21 cellular contexts compared by ENCODE assay signal in genomic region chr16:68466174-68466573, GRCh38. TPM values are rescaled to one million over a fixed set of nuclear protein-coding genes. Genes with fewer than 3 reads are reported as not detected.
DNase-seq lines count a peak whose midpoint lies in the region; ATAC-seq, FAIRE-seq and TF ChIP-seq lines count a peak whose summit lies in the region.
"Had no signal": no experiment of that assay in that cellular context is flagged by ENCODE, and none has a peak within 500 bp of the region (broad histone marks: within the 10 kb centered on the region; RNA-seq: fewer than 3 reads in every experiment).

No MANE protein-coding gene starts in this region.

- no peaks in the 10 kb centered on the region for H3F3A ChIP-seq in PC-3 (ENCODE audit: low read length, unreplicated experiment)

- BruUV-seq in HepG2 (replicated peaks; lab: Mats Ljungman, UMichigan) (no TSS peak), PC-3 (replicated peaks; lab: Mats Ljungman, UMichigan) (no TSS peak)

- H3K9ac ChIP-seq in HepG2 (ENCODE audit: insufficient read depth, low read depth, low read length) = no peak overlapping the region
- H3K9ac ChIP-seq in PC-3 (ENCODE audit: low read length) = no peak overlapping the region
- H3K9ac ChIP-seq: BLaER1, GM23248 had no signal

- DNase-seq in right lobe of liver (peak in 1 of 3 donors; percentile 21), HepG2 (ENCODE audit: low spot score) (no peak), NB4 (ENCODE audit: low read depth) (peak; percentile 46), RPMI8226 (peak; percentile 69), foreskin melanocyte (no peak), PC-3 (no peak), NCI-H2171 (lab: John Stamatoyannopoulos, UW) (no peak)
- DNase-seq: Caco-2; CD4-positive, CD25-positive, alpha-beta regulatory T cell; CD8-positive, alpha-beta T cell; DMS153; DND-41; GM23248; H7; HCEC 1CT had no signal

- POLR2A ChIA-PET in HepG2 (lab: Yijun Ruan, JAX) (no interaction called here), PC-3 (lab: Charles Lee; ENCODE audit: unreplicated experiment) (no interaction called here)

- no peaks in the 10 kb centered on the region for H3K9me2 ChIP-seq in PC-3 (replicated peaks; ENCODE audit: low read length)

- no peaks in the 10 kb centered on the region for H3K27me3 ChIP-seq in right lobe of liver
- peaks cover 2 to 27% of the 10 kb centered on the region in 2 experiments for H3K27me3 ChIP-seq in HepG2 (ENCODE audit: control insufficient read depth in 1 of 2, insufficient read depth in 2 of 2, low read length in 2 of 2)
- no peaks in the 10 kb centered on the region for H3K27me3 ChIP-seq in PC-3 (ENCODE audit: low read length)
- H3K27me3 ChIP-seq: BLaER1 had no signal

- TF ChIP-seq RAD21 in HepG2 (CRISPR knock-in tag; IDR thresholded peaks at IDR 0.05) = no peak

- no peak for TF ChIP-seq CTCF in right lobe of liver (IDR thresholded peaks at IDR 0.05)
- TF ChIP-seq CTCF in HepG2 (CRISPR knock-in tag; IDR thresholded peaks at IDR 0.05) = no peak
- no peak for TF ChIP-seq CTCF in NB4 (IDR thresholded peaks at IDR 0.05; ENCODE audit: low read depth, low read length)
- TF ChIP-seq CTCF in PC-3 (conservative IDR thresholded peaks at IDR 0.05; ENCODE audit: low read depth, low read length) = no peak

- H3K36me3 ChIP-seq in right lobe of liver = no peaks in the 10 kb centered on the region
- no peaks in the 10 kb centered on the region for H3K36me3 ChIP-seq in HepG2 (replicated peaks in 1 of 2; ENCODE audit: control insufficient read depth in 1 of 2, insufficient read depth in 2 of 2, low read length in 2 of 2)
- H3K36me3 ChIP-seq in PC-3 (ENCODE audit: low read depth, low read length) = no peaks in the 10 kb centered on the region
- H3K36me3 ChIP-seq: BLaER1 had no signal

- no peak overlapping the region for H2AFZ ChIP-seq in HepG2 (ENCODE audit: low read length)
- no peak overlapping the region for H2AFZ ChIP-seq in PC-3 (ENCODE audit: low read length)
- H2AFZ ChIP-seq: GM23248 had no signal

- ATAC-seq in right lobe of liver (peak; percentile 18 to 50 (median 36)), HepG2 (no peak), PC-3 (no peak)
- ATAC-seq: CD8-positive, alpha-beta T cell had no signal

- H3K4me2 ChIP-seq in HepG2 (ENCODE audit: low read depth, low read length) = no peak overlapping the region
- no peak overlapping the region for H3K4me2 ChIP-seq in PC-3 (ENCODE audit: low read length)
- H3K4me2 ChIP-seq: BLaER1 had no signal

- TF ChIP-seq POLR2A in right lobe of liver (IDR thresholded peaks at IDR 0.05) = no peak
- TF ChIP-seq POLR2A in HepG2 (IDR thresholded peaks at IDR 0.05; ENCODE audit: insufficient read depth in 1 of 2, low read depth in 2 of 2, low read length in 2 of 2) = no peak
- no peak for TF ChIP-seq POLR2A in NB4 (IDR thresholded peaks at IDR 0.05; ENCODE audit: extremely low read depth, insufficient read length)

- TF ChIP-seq EP300 in HepG2 (IDR thresholded peaks at IDR 0.05; ENCODE audit: low read depth in 2 of 2, low read length in 2 of 2) (no peak), HepG2 (CRISPR knock-in tag; IDR thresholded peaks at IDR 0.05; ENCODE audit: borderline replicate concordance) (no peak)

- H3K4me1 ChIP-seq in right lobe of liver (peaks cover 0 to 27% (median 9%) of the 10 kb centered on the region in 4 donors), HepG2 (ENCODE audit: insufficient read depth, low read length) (peaks cover 12% of the 10 kb centered on the region), PC-3 (ENCODE audit: insufficient read depth, low read length) (peaks cover 7% of the 10 kb centered on the region; the same call in 1 of the 2 replicates)
- H3K4me1 ChIP-seq: Caco-2 had no signal

- H3K4me3 ChIP-seq in right lobe of liver = no peak overlapping the region
- H3K4me3 ChIP-seq in HepG2 (replicated peaks in 1 of 3; ENCODE audit: insufficient read depth in 1 of 3, low read depth in 2 of 3, low read length in 3 of 3) = no peak overlapping the region
- H3K4me3 ChIP-seq in NB4 (ENCODE audit: low read depth, low read length) = no peak overlapping the region
- no peak overlapping the region for H3K4me3 ChIP-seq in PC-3 (ENCODE audit: low read length)
- H3K4me3 ChIP-seq: BLaER1, GM23248 had no signal

- H3K79me2 ChIP-seq in HepG2 (ENCODE audit: insufficient read depth, low read length) = no peaks in the 10 kb centered on the region
- no peaks in the 10 kb centered on the region for H3K79me2 ChIP-seq in PC-3 (ENCODE audit: low read length)

- intact Hi-C loops in right lobe of liver (cut with DNase I) = no loop called here
- intact Hi-C loops in HepG2 (cut with micrococcal nuclease; ENCODE audit: unreplicated experiment) = no loop called here
- intact Hi-C loops in PC-3 (cut with micrococcal nuclease) = no loop called here

- H3K9me3 ChIP-seq in right lobe of liver (no peaks in the 10 kb centered on the region), HepG2 (ENCODE audit: low read length) (no peaks in the 10 kb centered on the region), PC-3 (ENCODE audit: low read length) (no peaks in the 10 kb centered on the region)
- H3K9me3 ChIP-seq: BLaER1, Caco-2 had no signal

- in situ Hi-C loops in HepG2 (cut with HindIII; ENCODE audit: extremely low pct_ligation_motif_present, low pct_unique_long_range_greater_than_20kb) = no loop called here

- FAIRE-seq in HepG2 (lab: Jason Lieb, UNC) = no peak
- FAIRE-seq: G401.6, GM12892, GM19239, H1 had no signal

- H4K20me1 ChIP-seq in HepG2 (ENCODE audit: insufficient read depth, low read length) (no peaks in the 10 kb centered on the region), PC-3 (ENCODE audit: low read length) (no peaks in the 10 kb centered on the region)
- H4K20me1 ChIP-seq: BLaER1 had no signal

- WGBS in right lobe of liver (ENCODE audit: insufficient coverage, low coverage, low lambda C conversion rate, missing lambda C conversion rate) = 15% methylated on average over 3 of the region's 4 CpGs
- whole genome bisulfite sequencing in HepG2 (ENCODE audit: low lambda C conversion rate) = 23% methylated on average over 4 of the region's 4 CpGs

- CTCF ChIA-PET in HepG2 (lab: Yijun Ruan, JAX; ENCODE audit: low intra/inter-chr PET ratio, low total read pairs) (no interaction called here), PC-3 (lab: Charles Lee) (no interaction called here)

- H3K27ac ChIP-seq in right lobe of liver (no peak overlapping the region), HepG2 (ENCODE audit: extremely low read length, insufficient read depth, low read length) (no peak overlapping the region), PC-3 (ENCODE audit: low read length) (no peak overlapping the region)
- H3K27ac ChIP-seq: BLaER1, C4-2B, GM23248 had no signal

TF ChIP-seq in HepG2, 621 proteins besides CTCF, POLR2A, EP300 and RAD21 (continues in another document):
- no peak for TF ChIP-seq BHLHE40 (IDR thresholded peaks at IDR 0.05; ENCODE audit: low read length)
- no peak for TF ChIP-seq ZNF280B (CRISPR knock-in tag; IDR thresholded peaks at IDR 0.05; ENCODE audit: borderline replicate concordance)

RNA-seq across cellular contexts. Expression of gene SMPD3, which starts 17.9 kb away (rescaled TPM):
- total RNA-seq in right lobe of liver (10 to 100 TPM in 2 of 6 experiments, 1 to 10 TPM in 2, under 1 TPM in 2; 0.18 to 27.2 (median 5.0) TPM), HepG2 (2016; rRNA removed; fragmentation: Illumina TruSeq; extraction: Trizol) (0.07 TPM in 1 of 2 replicates, not detected in the other), PC-3 (2014; rRNA removed) (0.06 TPM in 1 of 2 replicates, not detected in the other)
- not detected in 2 replicates for total RNA-seq in HepG2 (2016; cell fraction: cytosol; rRNA removed; fragmentation: Illumina TruSeq; extraction: Trizol; ENCODE audit: low read depth)
- total RNA-seq in HepG2 (2016; cell fraction: insoluble cytoplasmic fraction; rRNA removed; fragmentation: Illumina TruSeq; extraction: Trizol) = 0.06 TPM in 1 of 2 replicates, not detected in the other
- not detected in 2 replicates for total RNA-seq in HepG2 (2016; cell fraction: membrane; rRNA removed; fragmentation: Illumina TruSeq; extraction: Trizol)
- not detected in 2 replicates for total RNA-seq in HepG2 (2016; cell fraction: nucleus; rRNA removed; fragmentation: Illumina TruSeq; extraction: Trizol)
- 0.13 and 0.32 TPM in 2 replicates for polyA plus RNA-seq in HepG2 (2011; rRNA removed)
- polyA plus RNA-seq in HepG2 (2011; cell fraction: cytosol; rRNA removed) = 0.06 and 0.38 TPM in 2 replicates
- polyA plus RNA-seq in HepG2 (2011; cell fraction: nucleus; rRNA removed) = 0.51 and 0.87 TPM in 2 replicates
- 1.2 and 1.3 TPM in 2 replicates for polyA plus RNA-seq in HepG2 (2012)
- polyA plus RNA-seq in HepG2 (2016; cell fraction: cytosol; fragmentation: Illumina TruSeq; extraction: Trizol; ENCODE audit: low read depth) = not detected in 2 replicates
- polyA plus RNA-seq in HepG2 (2016; cell fraction: insoluble cytoplasmic fraction; fragmentation: Illumina TruSeq; extraction: Trizol; ENCODE audit: low read depth) = not detected in 2 replicates
- polyA plus RNA-seq in HepG2 (2016; cell fraction: membrane; fragmentation: Illumina TruSeq; extraction: Trizol; ENCODE audit: low read depth) = not detected in 2 replicates
- 0.40 TPM in 1 of 2 replicates, not detected in the other for polyA plus RNA-seq in HepG2 (2016; cell fraction: nucleus; fragmentation: Illumina TruSeq; extraction: Trizol; ENCODE audit: insufficient read depth, low read depth)
- 0.24 TPM in 1 of 2 replicates, not detected in the other for polyA minus RNA-seq in HepG2 (2011; rRNA and poly(A)+ RNA removed; ENCODE audit: low replicate concordance)
- 1.2 TPM in 1 of 2 replicates, not detected in the other for polyA minus RNA-seq in HepG2 (2011; cell fraction: cytosol; rRNA and poly(A)+ RNA removed)
- 0.52 TPM in 1 of 2 replicates, not detected in the other for polyA minus RNA-seq in HepG2 (2011; cell fraction: nucleus; rRNA and poly(A)+ RNA removed)

Comparison
In these comparisons a context has a peak if more than half of its experiments do, and no peak if none do; other contexts are left out.
1. ATAC-seq: peak in right lobe of liver (4 of 4); none in HepG2 (single experiment) and PC-3 (single experiment).
2. DNase-seq: peak in NB4 (single experiment) and RPMI8226 (single experiment); none in HepG2 (single experiment), foreskin melanocyte (single experiment), PC-3 (single experiment) and NCI-H2171 (single experiment).